Comparison of ENCODE assay signal across 20 cellular contexts in the genomic region with DNA sequence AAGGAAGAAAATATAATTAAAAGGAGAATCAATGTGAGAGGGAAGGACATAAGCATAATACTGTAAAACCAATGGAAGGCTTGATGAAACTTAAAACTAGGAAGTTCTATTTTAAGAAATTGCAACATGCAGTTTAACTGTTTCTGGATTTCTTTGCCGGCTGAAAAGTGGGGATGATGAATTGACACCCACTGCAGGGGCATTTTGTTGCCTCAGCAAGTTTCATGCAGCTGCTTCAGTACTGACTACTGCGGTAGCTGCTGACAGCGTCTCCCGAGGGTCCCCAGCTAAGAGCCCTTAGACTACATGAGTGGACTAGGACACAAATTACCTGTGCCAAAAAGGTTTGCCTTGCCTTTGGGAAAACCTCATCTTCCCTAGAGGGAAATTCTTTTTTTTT.
DNase-seq lines count a peak whose midpoint lies in the region; ATAC-seq lines count a peak whose summit lies in the region.
"Had no signal": no experiment of that assay in that cellular context is flagged by ENCODE, and none has a peak within 500 bp of the region (broad histone marks: within the 10 kb centered on the region; RNA-seq: fewer than 3 reads in every experiment).

No MANE protein-coding gene starts in this region.

- H3K9me3 ChIP-seq in adipocyte (ENCODE audit: control insufficient read depth, low read length) = no peaks in the 10 kb centered on the region

- H3K27me3 ChIP-seq in adipocyte (replicated peaks; ENCODE audit: control insufficient read depth, insufficient read depth, low read length) = no peaks in the 10 kb centered on the region

- peak overlapping the region; percentile 25 for H3K9ac ChIP-seq in adipocyte (ENCODE audit: low read length)
- H3K9ac ChIP-seq: parathyroid adenoma had no signal

- no peak overlapping the region for H3K4me3 ChIP-seq in adipocyte (ENCODE audit: low read length)

- H3K36me3 ChIP-seq in adipocyte (ENCODE audit: control insufficient read depth, insufficient read depth, low read length, severe bottlenecking) = no peaks in the 10 kb centered on the region

- peaks cover 28% of the 10 kb centered on the region for H3K4me1 ChIP-seq in adipocyte (ENCODE audit: control insufficient read depth, insufficient read depth, low read length)
- H3K4me1 ChIP-seq: parathyroid adenoma had no signal

- ATAC-seq in GM18858 (IDR thresholded peaks at IDR 0.05; ENCODE audit: unreplicated experiment) = no peak
- ATAC-seq in HG02759 (IDR thresholded peaks at IDR 0.05; ENCODE audit: unreplicated experiment) = no peak
- ATAC-seq: activated CD8-positive, alpha-beta T cell treated with anti-CD3 and anti-CD28 coated beads, Interleukin-2, amount 10 ng/mL, durations not matched to agents 7 days and 5 days; HCT116; left colon; natural killer cell treated with Interleukin-12 subunit alpha and Interleukin-12 subunit beta and Interleukin-15 and Interleukin-18, amount 100 ng/mL, for 72 hours had no signal

- DNase-seq in DMS79 treated with DMSO at 0.1 percent for 48 hours (lab: John Stamatoyannopoulos, UW) = peak; percentile 54
- peak; percentile 95 for DNase-seq in MV-4-11 (lab: John Stamatoyannopoulos, UW)
- no peak for DNase-seq in adipocyte (ENCODE audit: low read depth)
- peak; percentile 45 for DNase-seq in myocyte (ENCODE audit: low read depth)
- DNase-seq in retina = no peak
- DNase-seq in T1000 (lab: John Stamatoyannopoulos, UW) = no peak
- DNase-seq: activated CD4-positive, alpha-beta T cell treated with anti-CD3 and anti-CD28 coated beads for 1 hour; activated CD8-positive, alpha-beta T cell treated with anti-CD3 and anti-CD28 coated beads, Interleukin-2, amount 10 ng/mL, durations not matched to agents 7 days and 5 days; activated T-cell treated with anti-CD3 and anti-CD28 coated beads, Interleukin-2, amount 50 U/mL, for 1 hour; amniotic stem cell; CD4-positive, alpha-beta memory T cell; cortex of kidney; GF-D8; left colon; NCI-H69 had no signal

Comparison
In these comparisons a context has a peak if more than half of its experiments do, and no peak if none do; other contexts are left out.
1. DNase-seq: peak in DMS79 treated with DMSO at 0.1 percent for 48 hours (single experiment), MV-4-11 (single experiment) and myocyte (single experiment); none in adipocyte (single experiment), retina (single experiment) and T1000 (single experiment).